ENCODE assay signal across 33 cellular contexts in genomic region chr1:197671920-197672319, GRCh38.
"Had no signal": no experiment of that assay in that cellular context is flagged by ENCODE, and none has a peak within 500 bp of the region (broad histone marks: within the 10 kb centered on the region; RNA-seq: fewer than 3 reads in every experiment).

No MANE protein-coding gene starts in this region.

- H2AFZ ChIP-seq: PC-9 had no signal

- DNase-seq: Kasumi-1, KG1, MG63, NCI-H1048, NCI-H1092 treated with DMSO at 0.1 percent for 48 hours, NCI-H1105 treated with DMSO at 0.1 percent for 48 hours, NCI-H1417, NCI-H1436, NCI-H146, NCI-H1694, NCI-H187, NCI-H1930, NCI-H2029 treated with DMSO at 0.1 percent for 48 hours, NCI-H2081 treated with DMSO at 0.1 percent for 48 hours, NCI-H2107, NCI-H2171, NCI-H226, NCI-H446 treated with DMSO at 0.1 percent for 48 hours, NCI-H510A, NCI-H524, NCI-H526, NCI-H748 treated with DMSO at 0.1 percent for 48 hours, NCI-H82, PC-9, SHP77, SIG-M5, SJCRH30, SK-N-SH, SW 1271 had no signal

- ATAC-seq: Panc1, Right ventricle myocardium inferior had no signal

- H3K36me3 ChIP-seq: MG63, SJCRH30 had no signal

- H3K27me3 ChIP-seq: MG63, SJCRH30 had no signal

- H3K9ac ChIP-seq: SK-N-SH had no signal

- H3K4me3 ChIP-seq: MG63, PC-9, SJCRH30 had no signal

- H3K4me2 ChIP-seq: PC-9, SK-N-SH had no signal

- H3K9me3 ChIP-seq: MG63, SJCRH30, SK-N-SH had no signal

- H3K4me1 ChIP-seq: SJCRH30 had no signal

- FAIRE-seq: RCC 7860 had no signal

- H3K27ac ChIP-seq: PC-9, RWPE1, SJCRH30 had no signal
